9 cellular contexts compared by ENCODE assay signal in genomic region chr7:87599336-87599735, GRCh38. TPM values are rescaled to one million over a fixed set of nuclear protein-coding genes. Genes with fewer than 3 reads are reported as not detected.
DNase-seq lines count a peak whose midpoint lies in the region; ATAC-seq and TF ChIP-seq lines count a peak whose summit lies in the region.
"Had no signal": no experiment of that assay in that cellular context is flagged by ENCODE, and none has a peak within 500 bp of the region (broad histone marks: within the 10 kb centered on the region; RNA-seq: fewer than 3 reads in every experiment).

No MANE protein-coding gene starts in this region.

- no peaks in the 10 kb centered on the region for H3K36me3 Mint-ChIP-seq in activated naive CD8-positive, alpha-beta T cell treated with anti-CD3 and anti-CD28 coated beads, Interleukin-2, amount 10 ng/mL, durations not matched to agents 7 days and 5 days

- intact Hi-C loops in cardiac septum (cut with DNase I) = no loop called here

- H3K9me2 ChIP-seq in SK-N-SH = no peaks in the 10 kb centered on the region

- CTCF ChIA-PET in SK-N-SH (lab: Yijun Ruan, JAX) = interaction anchor here (1.4 to 3.2 kb wide), 5 partner anchors 29 to 94 kb away, joined by 3 to 18 read pairs (median 11); partner anchors contain the start of gene RUNDC3B

- no peaks in the 10 kb centered on the region for H3K79me2 ChIP-seq in SK-N-SH (ENCODE audit: insufficient read depth)

- POLR2A ChIA-PET in SK-N-SH (lab: Yijun Ruan, JAX) = interaction anchor here (1.1 to 2.7 kb wide), 2 partner anchors 29 to 30 kb away, joined by 8 to 13 read pairs; partner anchors contain the start of gene RUNDC3B
- POLR2A ChIA-PET in activated naive CD8-positive, alpha-beta T cell treated with anti-CD3 and anti-CD28 coated beads, Interleukin-2, amount 10 ng/mL, durations not matched to agents 7 days and 5 days (lab: Charles Lee) = interaction anchor here (2.2 kb wide), 1 partner anchor 29 kb away, joined by 13 read pairs; the partner anchor contains the start of gene RUNDC3B

- no peak overlapping the region for H3K4me2 ChIP-seq in SK-N-SH

- peaks cover 13% of the 10 kb centered on the region for H3K27me3 ChIP-seq in SK-N-SH (ENCODE audit: insufficient read depth)

- H3K9me3 Mint-ChIP-seq in activated naive CD8-positive, alpha-beta T cell treated with anti-CD3 and anti-CD28 coated beads, Interleukin-2, amount 10 ng/mL, durations not matched to agents 7 days and 5 days = no peaks in the 10 kb centered on the region

- peak overlapping the region; percentile 64 for H3K4me3 Mint-ChIP-seq in activated naive CD8-positive, alpha-beta T cell treated with anti-CD3 and anti-CD28 coated beads, Interleukin-2, amount 10 ng/mL, durations not matched to agents 7 days and 5 days

- H3F3A ChIP-seq in SK-N-SH (replicated peaks; ENCODE audit: insufficient read depth) = no peaks in the 10 kb centered on the region

- peaks cover 0 to 5% of the 10 kb centered on the region in 2 experiments for H3K36me3 ChIP-seq in SK-N-SH (replicated peaks in 1 of 2; ENCODE audit: control insufficient read depth in 1 of 2, insufficient read depth in 2 of 2, low read length in 1 of 2)
- H3K36me3 ChIP-seq: SJSA1 had no signal

- TF ChIP-seq EP300 in SK-N-SH (IDR thresholded peaks at IDR 0.05; ENCODE audit: borderline replicate concordance in 1 of 2, low read depth in 1 of 2, low read length in 1 of 2) = peak in 1 of 2 experiments; percentile 58; a peak in 2 of 4 replicates

- H3K27ac ChIP-seq in SK-N-SH (ENCODE audit: low read depth in 2 of 2, low read length in 1 of 2) = peak overlapping the region in 1 of 2 experiments; percentile 99; a peak in 2 of 4 replicates
- H3K27ac ChIP-seq: SJSA1 had no signal

- no peak for TF ChIP-seq CTCF in SK-N-SH (IDR thresholded peaks at IDR 0.05)

- TF ChIP-seq RAD21 in SK-N-SH (IDR thresholded peaks at IDR 0.05; ENCODE audit: low read length) = no peak

- H2AFZ ChIP-seq in SK-N-SH (ENCODE audit: low read depth) = no peak overlapping the region

- no peak overlapping the region for H3K9ac ChIP-seq in SK-N-SH

- peak overlapping the region in 1 of 2 experiments; percentile 75; a peak in 2 of 4 replicates for H3K4me3 ChIP-seq in SK-N-SH (ENCODE audit: low read depth in 2 of 2, low read length in 1 of 2)

- H3K4me1 ChIP-seq in SK-N-SH (ENCODE audit: control insufficient read depth in 1 of 2, insufficient read depth in 2 of 2, low read depth in 1 of 2, low read length in 1 of 2) = peaks cover 0 to 33% of the 10 kb centered on the region in 2 experiments; a peak in 2 of 4 replicates

- peak; percentile 87 for ATAC-seq in HG03064 (IDR thresholded peaks at IDR 0.05; ENCODE audit: low read depth, unreplicated experiment)
- ATAC-seq in activated naive CD8-positive, alpha-beta T cell treated with anti-CD3 and anti-CD28 coated beads, Interleukin-2, amount 10 ng/mL, durations not matched to agents 7 days and 5 days (ENCODE audit: low read depth) = peak; percentile 59

- H3K9me3 ChIP-seq in SK-N-SH = no peaks in the 10 kb centered on the region
- H3K9me3 ChIP-seq: SJSA1 had no signal

- H3K27ac Mint-ChIP-seq in activated naive CD8-positive, alpha-beta T cell treated with anti-CD3 and anti-CD28 coated beads, Interleukin-2, amount 10 ng/mL, durations not matched to agents 7 days and 5 days = peak overlapping the region; percentile 4

- H3K4me1 Mint-ChIP-seq in activated naive CD8-positive, alpha-beta T cell treated with anti-CD3 and anti-CD28 coated beads, Interleukin-2, amount 10 ng/mL, durations not matched to agents 7 days and 5 days = peaks cover 12% of the 10 kb centered on the region

- H3K27me3 Mint-ChIP-seq in activated naive CD8-positive, alpha-beta T cell treated with anti-CD3 and anti-CD28 coated beads, Interleukin-2, amount 10 ng/mL, durations not matched to agents 7 days and 5 days = peaks cover 13% of the 10 kb centered on the region

- DNase-seq in SIG-M5 treated with dmso at 0.1 percent for 504 hours (lab: John Stamatoyannopoulos, UW; ENCODE audit: unreplicated experiment) = peak; percentile 28
- no peak for DNase-seq in SIG-M5 (lab: John Stamatoyannopoulos, UW)
- peak; percentile 68 for DNase-seq in SK-N-SH
- DNase-seq in activated naive CD8-positive, alpha-beta T cell treated with anti-CD3 and anti-CD28 coated beads, Interleukin-2, amount 10 ng/mL, durations not matched to agents 7 days and 5 days = peak; percentile 49
- peak; percentile 49 for DNase-seq in stimulated activated CD4-positive, alpha-beta T cell treated with anti-CD3 and anti-CD28 coated beads, Interleukin-15, amount 100 ng/mL, for 24 hours
- DNase-seq in NCI-H345 (lab: John Stamatoyannopoulos, UW) = no peak
- DNase-seq in cardiac septum (ENCODE audit: low spot score) = no peak

- H4K20me1 ChIP-seq in SK-N-SH (ENCODE audit: insufficient read depth) = no peaks in the 10 kb centered on the region

- WGBS in SK-N-SH (ENCODE audit: low lambda C conversion rate) = 16% methylated on average over 10 of the region's 10 CpGs

TF ChIP-seq in SK-N-SH, 30 proteins besides CTCF, POLR2A, EP300 and RAD21:
- TF ChIP-seq USF1 (IDR thresholded peaks at IDR 0.05; ENCODE audit: borderline replicate concordance, low read depth) (no peak), CHD2 (IDR thresholded peaks at IDR 0.05; ENCODE audit: low read length, partially characterized antibody) (peak; percentile 72), RCOR1 (IDR thresholded peaks at IDR 0.05; ENCODE audit: low read length) (peak; percentile 54; the same call in 1 of the 2 replicates), FOXJ3 (CRISPR knock-in tag; IDR thresholded peaks at IDR 0.05) (peak; percentile 69; the same call in 1 of the 2 replicates), MXI1 (IDR thresholded peaks at IDR 0.05; ENCODE audit: low read depth, low read length) (peak; percentile 99), REST (IDR thresholded peaks at IDR 0.05; ENCODE audit: low read depth, low read length) (no peak), TCF12 (IDR thresholded peaks at IDR 0.05) (peak; percentile 14; the same call in 1 of the 2 replicates)
TF ChIP-seq in SK-N-SH: peak in this region for 5.

RNA-seq across cellular contexts. Expression of gene ABCB1, which starts 1.3 kb away (rescaled TPM):
- polyA plus RNA-seq in SK-N-SH (2012; rRNA removed) = 2.0 and 5.3 TPM in 2 replicates
- 4.1 and 9.0 TPM in 2 replicates for polyA plus RNA-seq in SK-N-SH (2012; cell fraction: cytosol; rRNA removed)
- polyA plus RNA-seq in SK-N-SH (2012; cell fraction: nucleus; rRNA removed) = 2.9 and 5.4 TPM in 2 replicates
- total RNA-seq in activated naive CD8-positive, alpha-beta T cell treated with anti-CD3 and anti-CD28 coated beads, Interleukin-2, amount 10 ng/mL, durations not matched to agents 7 days and 5 days = 10 to 100 TPM; 30.8 to 35.0 TPM
- 5.0 TPM for total RNA-seq in cardiac septum

RNA-seq across cellular contexts. Expression of gene RUNDC3B, which starts 28.9 kb away (rescaled TPM):
- 0.05 and 0.10 TPM in 2 replicates for polyA plus RNA-seq in SK-N-SH (2012; rRNA removed)
- polyA plus RNA-seq in SK-N-SH (2012; cell fraction: cytosol; rRNA removed) = 0.06 and 0.12 TPM in 2 replicates
- polyA plus RNA-seq in SK-N-SH (2012; cell fraction: nucleus; rRNA removed) = 0.05 TPM in 1 of 2 replicates, not detected in the other
- under 1 TPM; 0.08 to 0.43 TPM for total RNA-seq in activated naive CD8-positive, alpha-beta T cell treated with anti-CD3 and anti-CD28 coated beads, Interleukin-2, amount 10 ng/mL, durations not matched to agents 7 days and 5 days
- 1.5 TPM for total RNA-seq in cardiac septum

Comparison
In these comparisons a context has a peak if more than half of its experiments do, and no peak if none do; other contexts are left out.
1. DNase-seq: peak in SIG-M5 treated with dmso at 0.1 percent for 504 hours (single experiment), SK-N-SH (single experiment), activated naive CD8-positive, alpha-beta T cell treated with anti-CD3 and anti-CD28 coated beads, Interleukin-2, amount 10 ng/mL, durations not matched to agents 7 days and 5 days (single experiment) and stimulated activated CD4-positive, alpha-beta T cell treated with anti-CD3 and anti-CD28 coated beads, Interleukin-15, amount 100 ng/mL, for 24 hours (single experiment); none in SIG-M5 (single experiment), NCI-H345 (single experiment) and cardiac septum (single experiment).